Comparison of ENCODE assay signal across 12 cellular contexts in the genomic region with DNA sequence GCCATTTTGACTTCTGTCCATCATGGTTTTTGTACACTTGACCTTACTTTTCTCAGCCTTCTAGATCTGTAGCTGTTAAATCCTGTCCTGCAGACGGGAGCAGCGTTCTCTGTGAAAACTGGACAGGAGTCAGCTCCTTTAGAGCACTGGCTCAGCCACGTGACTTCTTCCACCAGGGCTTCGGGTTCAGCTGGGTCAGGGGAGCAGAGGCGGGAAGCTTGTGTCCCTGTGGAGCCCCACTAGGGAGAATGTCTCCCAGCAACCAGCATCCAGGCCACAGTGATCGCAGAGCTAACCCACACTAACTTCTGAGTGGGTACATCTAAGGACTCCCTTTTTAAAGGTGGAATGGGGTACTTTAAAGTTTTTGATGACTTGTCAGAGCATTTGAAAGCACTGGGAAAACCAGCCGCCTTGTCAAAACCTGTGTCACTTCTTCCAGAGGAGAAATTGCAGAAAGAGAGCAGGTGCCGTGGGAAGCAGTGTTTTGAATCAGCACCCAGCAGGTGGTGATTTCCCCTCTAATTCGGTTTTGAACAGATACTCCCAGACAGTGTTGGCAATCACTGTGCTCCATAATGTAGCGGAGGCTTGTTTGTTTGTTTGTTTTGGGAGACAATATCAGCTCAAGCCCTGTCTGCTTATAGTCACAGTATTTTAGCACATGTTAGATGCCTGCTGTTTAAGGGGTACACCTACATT. TPM values are rescaled to one million over a fixed set of nuclear protein-coding genes. Genes with fewer than 3 reads are reported as not detected.
DNase-seq lines count a peak whose midpoint lies in the region; ATAC-seq and TF ChIP-seq lines count a peak whose summit lies in the region.
"Had no signal": no experiment of that assay in that cellular context is flagged by ENCODE, and none has a peak within 500 bp of the region (broad histone marks: within the 10 kb centered on the region; RNA-seq: fewer than 3 reads in every experiment).

No MANE protein-coding gene starts in this region.

- no peaks in the 10 kb centered on the region for H3F3A ChIP-seq in PC-9 (ENCODE audit: insufficient read depth, low read depth)

- peak; percentile 44 for ATAC-seq in HG02759 (IDR thresholded peaks at IDR 0.05; ENCODE audit: unreplicated experiment)
- no peak for ATAC-seq in HG02981 (IDR thresholded peaks at IDR 0.05; ENCODE audit: unreplicated experiment)
- ATAC-seq: esophagus mucosa had no signal

- H3K27ac ChIP-seq in colonic mucosa (no peak overlapping the region), PC-9 (no peak overlapping the region)

- no peaks in the 10 kb centered on the region for H3K9me2 ChIP-seq in PC-9 (ENCODE audit: insufficient read depth)

- CTCF ChIA-PET in PC-9 (lab: Charles Lee), result no interaction called here

- in situ Hi-C loops in G401 (cut with HindIII; ENCODE audit: low sequenced_read_pairs), result loop anchor here (5.0 kb wide), 1 partner anchor 53 kb away; no protein-coding TSS in a partner anchor

- DNase-seq in G401 (ENCODE audit: low spot score) (peak; percentile 27), myocyte (ENCODE audit: low read depth) (peak; percentile 42), colonic mucosa (no peak), PC-9 (no peak)
- DNase-seq in activated CD4-positive, CD25-positive, alpha-beta regulatory T cell (lab: John Stamatoyannopoulos, UW), result no peak
- DNase-seq: activated CD8-positive, alpha-beta memory T cell treated with anti-CD3 and anti-CD28 coated beads, Interleukin-2, amount 50 U/mL, for 48 hours; aorta; NCI-H526 treated with DMSO at 0.1 percent for 48 hours had no signal

- H2AFZ ChIP-seq in PC-9, result no peak overlapping the region

- TF ChIP-seq CTCF in colonic mucosa (IDR thresholded peaks at IDR 0.05) (no peak), PC-9 (conservative IDR thresholded peaks at IDR 0.05) (no peak)

- H3K79me2 ChIP-seq in PC-9 (ENCODE audit: low read depth), result peaks cover 9% of the 10 kb centered on the region; the same call in 1 of the 2 replicates

- no peak overlapping the region for H3K4me2 ChIP-seq in PC-9

- H3K9ac ChIP-seq in endocrine pancreas (ENCODE audit: control insufficient read depth, insufficient read depth, low read length) (no peak overlapping the region), colonic mucosa (ENCODE audit: low read depth in 2 of 2, low read length in 2 of 2) (no peak overlapping the region)

- POLR2A ChIA-PET in PC-9 (lab: Charles Lee; ENCODE audit: unreplicated experiment), result no interaction called here

- intact Hi-C loops in colonic mucosa (cut with DNase I), result no loop called here
- intact Hi-C loops in PC-9 (cut with micrococcal nuclease; ENCODE audit: unreplicated experiment), result no loop called here

- no peaks in the 10 kb centered on the region for H3K4me1 ChIP-seq in endocrine pancreas (ENCODE audit: control insufficient read depth, insufficient read depth, low read length)
- H3K4me1 ChIP-seq in colonic mucosa, result no peaks in the 10 kb centered on the region
- 0 out of 2 replicates have a peak, but pooled peaks cover 11% of the 10 kb centered on the region for H3K4me1 ChIP-seq in PC-9 (replicated peaks; ENCODE audit: insufficient read depth)

- peak overlapping the region; percentile 27 for H3K4me3 ChIP-seq in endocrine pancreas (ENCODE audit: control insufficient read depth, insufficient read depth, low read length)
- no peak overlapping the region for H3K4me3 ChIP-seq in colonic mucosa
- H3K4me3 ChIP-seq in PC-9, result no peak overlapping the region

- no peaks in the 10 kb centered on the region for H3K9me3 ChIP-seq in endocrine pancreas (ENCODE audit: control insufficient read depth, low read length)
- H3K9me3 ChIP-seq in colonic mucosa, result no peaks in the 10 kb centered on the region
- no peaks in the 10 kb centered on the region for H3K9me3 ChIP-seq in PC-9 (ENCODE audit: insufficient read depth, low read depth)

- H3K27me3 ChIP-seq in endocrine pancreas (ENCODE audit: control insufficient read depth, insufficient read depth, low read length), result no peaks in the 10 kb centered on the region
- H3K27me3 ChIP-seq in colonic mucosa, result no peaks in the 10 kb centered on the region
- no peaks in the 10 kb centered on the region for H3K27me3 ChIP-seq in PC-9 (ENCODE audit: insufficient read depth, low read depth)

- no peaks in the 10 kb centered on the region for H3K36me3 ChIP-seq in endocrine pancreas (ENCODE audit: control insufficient read depth, insufficient read depth, low read length)
- H3K36me3 ChIP-seq in colonic mucosa, result no peaks in the 10 kb centered on the region
- H3K36me3 ChIP-seq in PC-9 (ENCODE audit: low read depth), result no peaks in the 10 kb centered on the region

- BruUV-seq in PC-9 (replicated peaks; lab: Mats Ljungman, UMichigan), result no TSS peak

- no peaks in the 10 kb centered on the region for H4K20me1 ChIP-seq in PC-9 (ENCODE audit: insufficient read depth)

RNA-seq across cellular contexts. Expression of a gene that starts 17.9 kb away (rescaled TPM):
- 55.9 and 58.5 TPM in 2 replicates for total RNA-seq in G401 (2014; rRNA removed; shearing (Covaris generic))
- 70.4 and 81.0 TPM in 2 replicates for total RNA-seq in myocyte
- polyA plus RNA-seq in myocyte (2012), result 39.8 TPM
- 10 to 100 TPM; 44.0 to 61.2 TPM for total RNA-seq in colonic mucosa
- total RNA-seq in PC-9 (2021), result 67.3 and 67.6 TPM in 2 replicates

RNA-seq across cellular contexts. Expression of a gene that starts 46.8 kb away (rescaled TPM):
- total RNA-seq in G401 (2014; rRNA removed; shearing (Covaris generic)), result 177 and 181 TPM in 2 replicates
- total RNA-seq in myocyte (116 and 121 TPM in 2 replicates), colonic mucosa (100 to 1,000 TPM in 1 of 2 donors, 10 to 100 TPM in 1; 85.3 to 108 TPM), PC-9 (2021) (164 and 205 TPM in 2 replicates)
- 165 TPM for polyA plus RNA-seq in myocyte (2012)

Comparison
In these comparisons a context has a peak if more than half of its experiments do, and no peak if none do; other contexts are left out.
1. DNase-seq: peak in G401 (single experiment) and myocyte (single experiment); none in colonic mucosa (single experiment), activated CD4-positive, CD25-positive, alpha-beta regulatory T cell (0 of 4) and PC-9 (0 of 2).